In genomic region chr2:38907743-38908562, GRCh38 we compare ENCODE assay signal across 9 cellular contexts. TPM values are rescaled to one million over a fixed set of nuclear protein-coding genes. Genes with fewer than 3 reads are reported as not detected.
DNase-seq lines count a peak whose midpoint lies in the region; ATAC-seq, FAIRE-seq and TF ChIP-seq lines count a peak whose summit lies in the region.
"Had no signal": no experiment of that assay in that cellular context is flagged by ENCODE, and none has a peak within 500 bp of the region (broad histone marks: within the 10 kb centered on the region; RNA-seq: fewer than 3 reads in every experiment).

No MANE protein-coding gene starts in this region.

- ATAC-seq in GM19351 (IDR thresholded peaks at IDR 0.05; ENCODE audit: unreplicated experiment) (peak; percentile 92), HG02973 (IDR thresholded peaks at IDR 0.05; ENCODE audit: unreplicated experiment) (peak; percentile 92), esophagus mucosa (no peak)
- ATAC-seq in activated T-cell treated with anti-CD3 and anti-CD28 coated beads, Interleukin-2, amount 50 U/mL, for 4 hours = peak; percentile 46 to 77

- H3K9me3 Mint-ChIP-seq in activated T-cell treated with anti-CD3 and anti-CD28 coated beads, Interleukin-2, amount 50 U/mL, for 4 hours = no peaks in the 10 kb centered on the region

- no peaks in the 10 kb centered on the region for H3K36me3 Mint-ChIP-seq in activated T-cell treated with anti-CD3 and anti-CD28 coated beads, Interleukin-2, amount 50 U/mL, for 4 hours (ENCODE audit: insufficient read depth)

- no peak overlapping the region for H3K4me3 Mint-ChIP-seq in activated T-cell treated with anti-CD3 and anti-CD28 coated beads, Interleukin-2, amount 50 U/mL, for 4 hours

- DNase-seq in GM12891 (ENCODE audit: insufficient read length, low spot score) = peak; percentile 17
- no peak for DNase-seq in activated T-cell treated with anti-CD3 and anti-CD28 coated beads, Interleukin-2, amount 50 U/mL, for 4 hours
- no peak for DNase-seq in DMS153 (lab: John Stamatoyannopoulos, UW)
- DNase-seq in stimulated activated CD8-positive, alpha-beta memory T cell treated with anti-CD3 and anti-CD28 coated beads, Interleukin-4, amount 100 ng/mL, for 48 hours = no peak
- no peak for DNase-seq in anterior cingulate cortex (lab: John Stamatoyannopoulos, UW)
- DNase-seq: activated gamma-delta T cell had no signal

- TF ChIP-seq POLR2A in GM12891 (IDR thresholded peaks at IDR 0.05; ENCODE audit: low read depth, low read length) = no peak

- FAIRE-seq in GM12891 (lab: Jason Lieb, UNC) = no peak

- H3K27me3 Mint-ChIP-seq in activated T-cell treated with anti-CD3 and anti-CD28 coated beads, Interleukin-2, amount 50 U/mL, for 4 hours (ENCODE audit: low read depth) = no peaks in the 10 kb centered on the region

- H3K4me1 Mint-ChIP-seq in activated T-cell treated with anti-CD3 and anti-CD28 coated beads, Interleukin-2, amount 50 U/mL, for 4 hours (ENCODE audit: low read depth) = peaks cover 14% of the 10 kb centered on the region

TF ChIP-seq in GM12891, 5 proteins besides CTCF, POLR2A, EP300 and RAD21:
- no peak for TF ChIP-seq POLR2AphosphoS5 (IDR thresholded peaks at IDR 0.05; ENCODE audit: low read depth, low read length)
- no peak for TF ChIP-seq TAF1 (IDR thresholded peaks at IDR 0.05; ENCODE audit: low read depth, low read length)
- no peak for TF ChIP-seq POU2F2 (IDR thresholded peaks at IDR 0.05; ENCODE audit: low read depth, low read length)
- TF ChIP-seq PAX5 (IDR thresholded peaks at IDR 0.05; ENCODE audit: insufficient read depth, low read length, severe bottlenecking) = no peak
- TF ChIP-seq SPI1 (IDR thresholded peaks at IDR 0.05; ENCODE audit: low read depth, low read length) = no peak

RNA-seq across cellular contexts. Expression of gene ARHGEF33, which starts 18.3 kb away (rescaled TPM):
- 0.09 TPM for polyA plus RNA-seq in GM12891 (2012; ENCODE audit: low read depth, missing spikeins)
- total RNA-seq in activated T-cell treated with anti-CD3 and anti-CD28 coated beads, Interleukin-2, amount 50 U/mL, for 4 hours = under 1 TPM in 2 of 3 donors, not detected in 1; 0.05 to 0.35 TPM
- not detected for total RNA-seq in esophagus mucosa

RNA-seq across cellular contexts. Expression of gene MORN2, which starts 32.2 kb away (rescaled TPM):
- 12.4 TPM for polyA plus RNA-seq in GM12891 (2012; ENCODE audit: low read depth, missing spikeins)
- 10 to 100 TPM in 1 of 3 donors, 1 to 10 TPM in 2; 6.8 to 11.3 (median 8.5) TPM for total RNA-seq in activated T-cell treated with anti-CD3 and anti-CD28 coated beads, Interleukin-2, amount 50 U/mL, for 4 hours
- total RNA-seq in esophagus mucosa = 11.2 TPM

RNA-seq across cellular contexts. Expression of gene DHX57, which starts 32.2 kb away (rescaled TPM):
- polyA plus RNA-seq in GM12891 (2012; ENCODE audit: low read depth, missing spikeins) = 7.6 TPM
- 10 to 100 TPM; 20.2 to 21.6 (median 21.3) TPM for total RNA-seq in activated T-cell treated with anti-CD3 and anti-CD28 coated beads, Interleukin-2, amount 50 U/mL, for 4 hours
- total RNA-seq in esophagus mucosa = 9.0 TPM
